ENCODE assay signal across 21 cellular contexts in the genomic region with DNA sequence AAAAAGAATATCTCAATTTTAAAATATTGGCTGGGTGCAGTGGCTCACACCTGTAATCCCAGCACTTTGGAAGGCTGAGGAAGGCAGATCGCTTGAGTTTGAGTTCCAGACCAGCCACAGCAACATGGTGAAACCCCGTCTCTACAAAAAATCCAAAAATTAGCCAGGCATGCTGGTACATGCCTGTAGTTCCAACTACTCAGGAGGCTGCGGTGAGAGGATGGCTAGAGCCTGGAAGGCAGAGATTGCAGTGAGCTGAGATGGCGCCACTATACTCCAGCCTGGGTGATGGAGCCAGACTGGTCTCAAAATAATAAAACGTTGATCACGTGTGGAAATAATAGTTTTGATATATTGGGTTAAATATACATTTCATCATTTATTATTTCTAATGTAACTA.
"Had no signal": no experiment of that assay in that cellular context is flagged by ENCODE, and none has a peak within 500 bp of the region (broad histone marks: within the 10 kb centered on the region; RNA-seq: fewer than 3 reads in every experiment).

No MANE protein-coding gene starts in this region.

- H3K4me2 ChIP-seq: neural progenitor cell, SK-N-SH had no signal

- H3K9me3 Mint-ChIP-seq: activated naive CD8-positive, alpha-beta T cell treated with anti-CD3 and anti-CD28 coated beads, Interleukin-2, amount 10 ng/mL, durations not matched to agents 7 days and 5 days; neural progenitor cell; T-cell had no signal

- H3K4me3 ChIP-seq: gastroesophageal sphincter, heart right ventricle, lung, neural progenitor cell, ovary, sigmoid colon, spleen, stomach, testis had no signal

- H2AFZ ChIP-seq: neural progenitor cell had no signal

- H3K36me3 ChIP-seq: neural progenitor cell, ovary had no signal

- H3K27me3 Mint-ChIP-seq: activated naive CD8-positive, alpha-beta T cell treated with anti-CD3 and anti-CD28 coated beads, Interleukin-2, amount 10 ng/mL, durations not matched to agents 7 days and 5 days; T-cell had no signal

- H3K9me2 ChIP-seq: SK-N-SH had no signal

- H3K9ac ChIP-seq: neural progenitor cell, SK-N-SH had no signal

- H3K9me3 ChIP-seq: gastroesophageal sphincter, heart right ventricle, ovary, sigmoid colon, SK-N-SH, spleen, stomach, testis had no signal

- H3K4me3 Mint-ChIP-seq: neural progenitor cell, T-cell had no signal

- FAIRE-seq: islet of Langerhans had no signal

- ATAC-seq: activated CD4-positive, CD25-positive, alpha-beta regulatory T cell treated with anti-CD3 and anti-CD28 coated beads, Interleukin-2, amount 50 U/mL, for 24 hours; gastroesophageal sphincter; heart right ventricle; T-cell had no signal

- H3K27ac Mint-ChIP-seq: neural progenitor cell had no signal

- H3K27me3 ChIP-seq: brain microvascular endothelial cell, gastroesophageal sphincter, heart right ventricle, neural progenitor cell, ovary, sigmoid colon, spleen, stomach, testis had no signal

- DNase-seq: activated CD4-positive, alpha-beta T cell treated with anti-CD3 and anti-CD28 coated beads, Interleukin-2, amount 50 U/mL, for 4 hours; activated naive CD8-positive, alpha-beta T cell treated with anti-CD3 and anti-CD28 coated beads, Interleukin-2, amount 10 ng/mL, durations not matched to agents 7 days and 5 days; anterior cingulate cortex; brain microvascular endothelial cell; cerebellar nuclear complex; erythroblast; heart right ventricle; midbrain; ovary; sigmoid colon; SK-N-SH; spleen; stomach; T-cell; T1000; testis had no signal

- H3K27ac ChIP-seq: brain microvascular endothelial cell, neural progenitor cell, ovary, testis had no signal
